10 cellular contexts compared by ENCODE assay signal in genomic region chr1:54464477-54465146, GRCh38. TPM values are rescaled to one million over a fixed set of nuclear protein-coding genes. Genes with fewer than 3 reads are reported as not detected.
DNase-seq lines count a peak whose midpoint lies in the region; FAIRE-seq and TF ChIP-seq lines count a peak whose summit lies in the region.
"Had no signal": no experiment of that assay in that cellular context is flagged by ENCODE, and none has a peak within 500 bp of the region (broad histone marks: within the 10 kb centered on the region; RNA-seq: fewer than 3 reads in every experiment).

No MANE protein-coding gene starts in this region.

- peak overlapping the region; percentile 54 to 90 (median 73) for H3K27ac ChIP-seq in BLaER1 treated with 17β-estradiol and CSF1 and Interleukin-3, amounts not matched to agents 10 nM and 100 nM
- peak overlapping the region in 3 of 5 donors; percentile 27 to 49 (median 35) for H3K27ac ChIP-seq in adrenal gland
- H3K27ac ChIP-seq in mesendoderm (ENCODE audit: low read depth, low read length): peak overlapping the region; percentile 55
- no peak overlapping the region for H3K27ac ChIP-seq in tibial nerve

- peak overlapping the region; percentile 30 for H2BK120ac ChIP-seq in mesendoderm (ENCODE audit: low read depth, low read length)

- no peaks in the 10 kb centered on the region for H3F3A ChIP-seq in Loucy (ENCODE audit: low read depth)

- no peaks in the 10 kb centered on the region for H3K79me2 ChIP-seq in Loucy (ENCODE audit: insufficient read depth, low read length)
- no peaks in the 10 kb centered on the region for H3K79me2 ChIP-seq in mesendoderm (ENCODE audit: control insufficient read depth, insufficient read depth, low read length)

- H3K56ac ChIP-seq in mesendoderm (ENCODE audit: low read length): peak overlapping the region; percentile 57

- TF ChIP-seq CTCF in Loucy (conservative IDR thresholded peaks at IDR 0.05; ENCODE audit: low read length) (no peak), adrenal gland (IDR thresholded peaks at IDR 0.05) (no peak), D721Med (IDR thresholded peaks at IDR 0.05; ENCODE audit: insufficient read depth, missing control alignments) (no peak), tibial nerve (IDR thresholded peaks at IDR 0.05) (no peak)

- 24 to 58% (median 45%) methylated on average over 4 to 9 of the region's 9 CpGs for WGBS in adrenal gland, 4 donors
- no CpG with 5 or more reads among the region's 9 CpGs for WGBS in mesendoderm (ENCODE audit: extremely low coverage, insufficient coverage, low lambda C conversion rate)
- 66% methylated on average over 9 of the region's 9 CpGs for WGBS in tibial nerve, 2 donors

- FAIRE-seq in D721Med (lab: Jason Lieb, UNC): no peak
- FAIRE-seq in GM12892 (lab: Jason Lieb, UNC): no peak

- H2BK15ac ChIP-seq in mesendoderm (replicated peaks; ENCODE audit: low read depth): no peak overlapping the region

- no peak for TF ChIP-seq POLR2A in adrenal gland (IDR thresholded peaks at IDR 0.05)
- TF ChIP-seq POLR2A in GM12892 (IDR thresholded peaks at IDR 0.05; ENCODE audit: low read depth, low read length): no peak
- TF ChIP-seq POLR2A in tibial nerve (IDR thresholded peaks at IDR 0.05): no peak

- peaks cover 61 to 70% (median 62%) of the 10 kb centered on the region in 10 experiments for H3K4me1 ChIP-seq in BLaER1 treated with 17β-estradiol and CSF1 and Interleukin-3, amounts not matched to agents 10 nM and 100 nM
- H3K4me1 ChIP-seq in Loucy (ENCODE audit: insufficient read depth, low read length, poor library complexity, severe bottlenecking) (peaks cover 27% of the 10 kb centered on the region), adrenal gland (replicated peaks in 1 of 2) (peaks cover 9 to 21% of the 10 kb centered on the region in 2 donors), mesendoderm (ENCODE audit: control insufficient read depth, low read depth, low read length) (peaks cover 28% of the 10 kb centered on the region), tibial nerve (peaks cover 0 to 24% (median 6%) of the 10 kb centered on the region in 4 donors)

- H4K5ac ChIP-seq in mesendoderm (ENCODE audit: low read length): no peak overlapping the region

- no peaks in the 10 kb centered on the region for H3K79me1 ChIP-seq in mesendoderm (ENCODE audit: low read length)

- no peaks in the 10 kb centered on the region for H4K20me1 ChIP-seq in BLaER1 treated with 17β-estradiol and CSF1 and Interleukin-3, amounts not matched to agents 10 nM and 100 nM
- no peaks in the 10 kb centered on the region for H4K20me1 ChIP-seq in Loucy (ENCODE audit: insufficient read depth, low read length, poor library complexity, severe bottlenecking)

- H4K8ac ChIP-seq in mesendoderm (ENCODE audit: low read depth, low read length): no peak overlapping the region

- no peak overlapping the region for H3K23ac ChIP-seq in mesendoderm (ENCODE audit: low read length)

- peak in 4 of 7 donors; percentile 46 to 64 (median 50) for DNase-seq in adrenal gland
- peak; percentile 84 for DNase-seq in mesendoderm
- no peak for DNase-seq in D721Med (ENCODE audit: insufficient read length, low spot score)
- DNase-seq in GM12892 (ENCODE audit: insufficient read length): no peak
- DNase-seq in C1 segment of cervical spinal cord (lab: John Stamatoyannopoulos, UW): no peak
- no peak for DNase-seq in tibial nerve (ENCODE audit: low spot score in 2 of 2)
- DNase-seq: NCI-H1930, T-helper 17 cell had no signal

- H3K36me3 ChIP-seq in BLaER1 treated with 17β-estradiol and CSF1 and Interleukin-3, amounts not matched to agents 10 nM and 100 nM: no peaks in the 10 kb centered on the region
- H3K36me3 ChIP-seq in Loucy (ENCODE audit: insufficient read depth, low read length) (no peaks in the 10 kb centered on the region), adrenal gland (replicated peaks in 1 of 2) (no peaks in the 10 kb centered on the region), mesendoderm (ENCODE audit: control insufficient read depth, insufficient read depth, low read length) (no peaks in the 10 kb centered on the region), tibial nerve (no peaks in the 10 kb centered on the region)

- peak overlapping the region; percentile 95 for H3K4ac ChIP-seq in mesendoderm (ENCODE audit: low read depth, low read length)

- H3K27me3 ChIP-seq in BLaER1 treated with 17β-estradiol and CSF1 and Interleukin-3, amounts not matched to agents 10 nM and 100 nM: no peaks in the 10 kb centered on the region
- no peaks in the 10 kb centered on the region for H3K27me3 ChIP-seq in Loucy (ENCODE audit: insufficient read depth, low read length, poor library complexity, severe bottlenecking)
- no peaks in the 10 kb centered on the region for H3K27me3 ChIP-seq in adrenal gland
- H3K27me3 ChIP-seq in mesendoderm (ENCODE audit: insufficient read depth, low read length, poor library complexity): no peaks in the 10 kb centered on the region
- H3K27me3 ChIP-seq in tibial nerve: peaks cover 0 to 3% of the 10 kb centered on the region in 2 donors

- peak overlapping the region; percentile 77 for H2AFZ ChIP-seq in Loucy (ENCODE audit: low read length)

- H3K9me2 ChIP-seq in Loucy (replicated peaks; ENCODE audit: low read depth, low read length): no peaks in the 10 kb centered on the region

- H2BK5ac ChIP-seq in mesendoderm (ENCODE audit: low read length): peak overlapping the region; percentile 38

- peak overlapping the region in 10 of 11 experiments; percentile 11 to 73 (median 55); a peak in 18 of 22 replicates for H3K9ac ChIP-seq in BLaER1 treated with 17β-estradiol and CSF1 and Interleukin-3, amounts not matched to agents 10 nM and 100 nM
- H3K9ac ChIP-seq in Loucy (ENCODE audit: low read depth, low read length, poor library complexity, severe bottlenecking) (peak overlapping the region; percentile 65), mesendoderm (ENCODE audit: low read length) (peak overlapping the region; percentile 15)

- peak overlapping the region; percentile 10 for H2AK5ac ChIP-seq in mesendoderm (ENCODE audit: low read length)

- no peak for TF ChIP-seq EP300 in tibial nerve (IDR thresholded peaks at IDR 0.05)

- H3K18ac ChIP-seq in mesendoderm (ENCODE audit: low read length): peak overlapping the region; percentile 75

- peak overlapping the region in 3 of 10 experiments; percentile 26 to 36 (median 29); a peak in 5 of 20 replicates for H3K4me3 ChIP-seq in BLaER1 treated with 17β-estradiol and CSF1 and Interleukin-3, amounts not matched to agents 10 nM and 100 nM
- H3K4me3 ChIP-seq in Loucy (ENCODE audit: low read length, poor library complexity, severe bottlenecking): peak overlapping the region; percentile 32
- H3K4me3 ChIP-seq in adrenal gland: no peak overlapping the region
- no peak overlapping the region for H3K4me3 ChIP-seq in mesendoderm (ENCODE audit: low read length)
- no peak overlapping the region for H3K4me3 ChIP-seq in tibial nerve

- H3K9me3 ChIP-seq in BLaER1 treated with 17β-estradiol and CSF1 and Interleukin-3, amounts not matched to agents 10 nM and 100 nM (replicated peaks in 1 of 11): peaks cover 0 to 17% (median 13%) of the 10 kb centered on the region in 11 experiments; a peak in 16 of 22 replicates
- H3K9me3 ChIP-seq in Loucy (ENCODE audit: insufficient read depth, low read depth, low read length) (no peaks in the 10 kb centered on the region), adrenal gland (replicated peaks in 1 of 3) (no peaks in the 10 kb centered on the region), tibial nerve (no peaks in the 10 kb centered on the region)

- peak overlapping the region; percentile 81 to 95 (median 89) for H3K4me2 ChIP-seq in BLaER1 treated with 17β-estradiol and CSF1 and Interleukin-3, amounts not matched to agents 10 nM and 100 nM
- H3K4me2 ChIP-seq in Loucy (ENCODE audit: low read depth, low read length, poor library complexity, severe bottlenecking): peak overlapping the region; percentile 56
- no peak overlapping the region for H3K4me2 ChIP-seq in mesendoderm (ENCODE audit: low read length)

- intact Hi-C loops in adrenal gland (cut with DNase I): no loop called here

RNA-seq across cellular contexts. Expression of gene SSBP3, which starts 58.4 kb away (rescaled TPM):
- total RNA-seq in adrenal gland: 10 to 100 TPM; 17.9 to 91.5 (median 55.4) TPM
- 100 to 1,000 TPM in 1 of 3 donors, 10 to 100 TPM in 2; 70.8 to 150 (median 86.5) TPM for polyA plus RNA-seq in adrenal gland
- 143 TPM for polyA plus RNA-seq in mesendoderm (2013, experiment 1 of 2)
- polyA plus RNA-seq in mesendoderm (2013, experiment 2 of 2): 152 TPM
- polyA plus RNA-seq in GM12892 (2012; ENCODE audit: missing spikeins): 15.7 TPM
- total RNA-seq in tibial nerve: 10 to 100 TPM; 32.0 to 70.2 (median 60.3) TPM

Comparison
In these comparisons a context has a peak if more than half of its experiments do, and no peak if none do; other contexts are left out.
1. H3K27ac ChIP-seq: peak in BLaER1 treated with 17β-estradiol and CSF1 and Interleukin-3, amounts not matched to agents 10 nM and 100 nM (11 of 11), adrenal gland (3 of 5) and mesendoderm (single experiment); none in tibial nerve (0 of 4).
2. H3K9ac ChIP-seq: peak in every context shown above with its lines; median percentile 65 in Loucy; 55 in BLaER1 treated with 17β-estradiol and CSF1 and Interleukin-3, amounts not matched to agents 10 nM and 100 nM; 15 in mesendoderm.
3. DNase-seq: peak in adrenal gland (4 of 7) and mesendoderm (single experiment); none in D721Med (single experiment), GM12892 (single experiment), C1 segment of cervical spinal cord (0 of 14) and tibial nerve (0 of 2).